In genomic region chr11:124863137-124863825, GRCh38 we compare ENCODE assay signal across 8 cellular contexts. TPM values are rescaled to one million over a fixed set of nuclear protein-coding genes. Genes with fewer than 3 reads are reported as not detected.
DNase-seq lines count a peak whose midpoint lies in the region; ATAC-seq and TF ChIP-seq lines count a peak whose summit lies in the region.

No MANE protein-coding gene starts in this region.

- H3K4me3 Mint-ChIP-seq in endothelial cell (ENCODE audit: unreplicated experiment) = peak overlapping the region; percentile 8

- no peaks in the 10 kb centered on the region for H3K9me3 Mint-ChIP-seq in endothelial cell (ENCODE audit: unreplicated experiment)

- no peak overlapping the region for H3K27ac Mint-ChIP-seq in endothelial cell (ENCODE audit: unreplicated experiment)

- ATAC-seq in GM18511 (IDR thresholded peaks at IDR 0.05; ENCODE audit: unreplicated experiment) = no peak

- DNase-seq in ACHN = peak; percentile 38
- peak; percentile 62 for DNase-seq in M059J (ENCODE audit: low read depth)
- no peak for DNase-seq in endothelial cell (ENCODE audit: low spot score)
- peak; percentile 52 for DNase-seq in midbrain (lab: John Stamatoyannopoulos, UW)
- no peak for DNase-seq in UCSD-AML1 (lab: John Stamatoyannopoulos, UW; ENCODE audit: unreplicated experiment)
- DNase-seq in NCI-H1694 treated with DMSO at 0.1 percent for 48 hours (lab: John Stamatoyannopoulos, UW) = no peak
- no peak for DNase-seq in NCI-H1048 (lab: John Stamatoyannopoulos, UW)

- H3K36me3 Mint-ChIP-seq in endothelial cell (ENCODE audit: low read depth, unreplicated experiment) = no peaks in the 10 kb centered on the region

- H3K27me3 Mint-ChIP-seq in endothelial cell (ENCODE audit: unreplicated experiment) = peaks cover 33% of the 10 kb centered on the region

- H3K4me1 Mint-ChIP-seq in endothelial cell (ENCODE audit: unreplicated experiment) = peaks cover 22% of the 10 kb centered on the region

- TF ChIP-seq CTCF in endothelial cell (IDR thresholded peaks at IDR 0.05; ENCODE audit: unreplicated experiment) = no peak

- in situ Hi-C loops in ACHN (cut with HindIII; ENCODE audit: low pct_ligation_motif_present, low pct_unique_long_range_greater_than_20kb, low sequenced_read_pairs) = no loop called here

RNA-seq across cellular contexts. Expression of gene ROBO3, which starts 2.0 kb away (rescaled TPM):
- 2.7 and 7.0 TPM in 2 replicates for total RNA-seq in M059J (2014; rRNA removed; shearing (Covaris generic))
- 40.0 TPM for total RNA-seq in endothelial cell (ENCODE audit: unreplicated experiment)

RNA-seq across cellular contexts. Expression of gene ROBO4, which starts 34.4 kb away (rescaled TPM):
- 0.20 and 0.99 TPM in 2 replicates for total RNA-seq in M059J (2014; rRNA removed; shearing (Covaris generic))
- 28.8 TPM for total RNA-seq in endothelial cell (ENCODE audit: unreplicated experiment)

RNA-seq across cellular contexts. Expression of gene HEPN1, which starts 55.8 kb away (rescaled TPM):
- not detected in 2 replicates for total RNA-seq in M059J (2014; rRNA removed; shearing (Covaris generic))
- not detected for total RNA-seq in endothelial cell (ENCODE audit: unreplicated experiment)

Comparison
In these comparisons a context has a peak if more than half of its experiments do, and no peak if none do; other contexts are left out.
1. DNase-seq: peak in ACHN (single experiment), M059J (single experiment) and midbrain (single experiment); none in endothelial cell (single experiment), UCSD-AML1 (single experiment), NCI-H1694 treated with DMSO at 0.1 percent for 48 hours (single experiment) and NCI-H1048 (single experiment).
2. RNA of gene ROBO4, which starts 34.4 kb away (total RNA-seq): 28.8 TPM in endothelial cell (single experiment); 0.20 to 0.99 TPM in M059J; every median in the first group is over 10 times any median in the second.